ENCODE assay signal across 8 cellular contexts in the genomic region with DNA sequence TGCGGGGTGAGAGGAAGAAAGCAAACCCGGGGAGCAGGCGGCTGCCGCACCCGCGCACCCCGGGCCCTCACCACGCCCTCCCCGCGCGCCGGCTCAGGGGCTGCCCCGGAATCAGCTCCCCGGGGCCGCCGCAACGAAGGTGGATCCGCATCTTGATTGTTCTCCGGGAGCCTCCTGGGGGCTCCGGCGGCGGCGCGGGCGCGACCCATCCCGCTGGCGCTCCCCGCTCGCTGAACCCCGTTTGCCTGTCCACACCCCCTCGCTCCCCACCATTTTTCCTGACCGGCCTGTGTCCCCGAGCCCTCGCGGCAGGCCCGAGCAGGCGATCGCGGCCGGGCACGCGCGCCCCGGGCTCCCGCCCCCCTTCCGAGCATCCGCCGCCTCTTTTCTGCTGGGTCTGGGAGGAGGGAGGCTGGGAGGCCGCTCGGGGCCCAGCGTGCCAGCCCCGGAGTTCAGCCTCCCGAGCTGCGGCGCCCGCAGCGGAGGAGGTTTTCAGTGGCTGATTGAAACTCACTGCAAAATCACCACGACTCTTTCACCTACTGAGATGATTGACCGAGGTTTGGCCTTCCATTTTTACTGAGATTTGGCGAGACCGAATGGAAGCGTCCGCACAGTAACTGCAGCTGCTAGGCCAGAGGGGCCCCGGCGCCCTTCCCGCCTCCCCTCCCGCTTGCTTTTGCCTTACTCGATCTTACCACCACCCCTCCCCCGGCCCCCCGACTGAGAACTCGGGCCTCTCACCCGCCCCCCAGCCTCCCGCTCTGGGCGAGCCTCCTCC. TPM values are rescaled to one million over a fixed set of nuclear protein-coding genes. Genes with fewer than 3 reads are reported as not detected.
DNase-seq lines count a peak whose midpoint lies in the region; ATAC-seq and TF ChIP-seq lines count a peak whose summit lies in the region.

No MANE protein-coding gene starts in this region.

- no peak for TF ChIP-seq POLR2A in right lobe of liver (IDR thresholded peaks at IDR 0.05)

- WGBS in iPS DF 6.9 (ENCODE audit: insufficient coverage, insufficient read length) = no CpG with 5 or more reads among the region's 75 CpGs
- 5% methylated on average over 13 of the region's 75 CpGs for WGBS in right lobe of liver (ENCODE audit: insufficient coverage, low coverage, low lambda C conversion rate, missing lambda C conversion rate)

- H3K4me1 ChIP-seq in iPS DF 6.9 (ENCODE audit: control insufficient read depth, insufficient read depth, low read length) (peaks cover 1% of the 10 kb centered on the region; the same call in 1 of the 2 replicates), thoracic aorta (ENCODE audit: control insufficient read depth in 1 of 2, low read depth in 2 of 2) (peaks cover 7 to 26% of the 10 kb centered on the region in 2 donors), right lobe of liver (peaks cover 0 to 18% (median 0%) of the 10 kb centered on the region in 4 donors)

- H3K36me3 ChIP-seq in iPS DF 6.9 (ENCODE audit: control insufficient read depth, insufficient read depth, low read length) = no peaks in the 10 kb centered on the region
- no peaks in the 10 kb centered on the region for H3K36me3 ChIP-seq in thoracic aorta
- no peaks in the 10 kb centered on the region for H3K36me3 ChIP-seq in right lobe of liver

- H3K9me3 ChIP-seq in iPS DF 6.9 (ENCODE audit: control insufficient read depth, insufficient read depth, low read length) = no peaks in the 10 kb centered on the region
- no peaks in the 10 kb centered on the region for H3K9me3 ChIP-seq in thoracic aorta
- H3K9me3 ChIP-seq in right lobe of liver = no peaks in the 10 kb centered on the region

- no peak for ATAC-seq in thoracic aorta (ENCODE audit: insufficient number of reproducible peaks, low FRiP score, low read depth)
- ATAC-seq in HG02970 (IDR thresholded peaks at IDR 0.05; ENCODE audit: low FRiP score, unreplicated experiment) = no peak
- no peak for ATAC-seq in right lobe of liver

- H3K4me3 ChIP-seq in iPS DF 6.9 (ENCODE audit: low read length) (peak overlapping the region; percentile 84; the same call in 1 of the 2 replicates), thoracic aorta (peak overlapping the region; percentile 42), right lobe of liver (peak overlapping the region in 1 of 3 donors; percentile 2)

- no peaks in the 10 kb centered on the region for H3K27me3 ChIP-seq in iPS DF 6.9 (ENCODE audit: control insufficient read depth, insufficient read depth, low read length)
- H3K27me3 ChIP-seq in thoracic aorta (replicated peaks; ENCODE audit: insufficient read depth) = peaks cover 9% of the 10 kb centered on the region
- peaks cover 0 to 26% of the 10 kb centered on the region in 2 donors for H3K27me3 ChIP-seq in right lobe of liver

- H3K27ac ChIP-seq in iPS DF 6.9 (ENCODE audit: low read length) (no peak overlapping the region), thoracic aorta (no peak overlapping the region), right lobe of liver (no peak overlapping the region)

- DNase-seq in NCI-H187 (lab: John Stamatoyannopoulos, UW) = peak; percentile 53 to 69
- no peak for DNase-seq in NCI-H187 treated with DMSO at 0.1 percent for 48 hours (lab: John Stamatoyannopoulos, UW)
- DNase-seq in SHP77 treated with DMSO at 0.1 percent for 48 hours (lab: John Stamatoyannopoulos, UW) = peak; percentile 32
- DNase-seq in iPS DF 6.9 (ENCODE audit: low read depth, low spot score) = no peak
- DNase-seq in thoracic aorta (ENCODE audit: low spot score) = no peak
- no peak for DNase-seq in cerebellum (ENCODE audit: low spot score)
- DNase-seq in right lobe of liver = no peak

- intact Hi-C loops in right lobe of liver (cut with DNase I) = no loop called here

- TF ChIP-seq CTCF in thoracic aorta (IDR thresholded peaks at IDR 0.05) (no peak), right lobe of liver (IDR thresholded peaks at IDR 0.05) (no peak)

RNA-seq across cellular contexts. Expression of gene SOX11, which starts 4.7 kb away (rescaled TPM):
- total RNA-seq in thoracic aorta (not detected), cerebellum (146 TPM), right lobe of liver (not detected)

Comparison
In these comparisons a context has a peak if more than half of its experiments do, and no peak if none do; other contexts are left out.
1. DNase-seq: peak in NCI-H187 (2 of 2) and SHP77 treated with DMSO at 0.1 percent for 48 hours (single experiment); none in NCI-H187 treated with DMSO at 0.1 percent for 48 hours (single experiment), iPS DF 6.9 (single experiment), thoracic aorta (single experiment), cerebellum (single experiment) and right lobe of liver (0 of 3).
2. RNA of gene SOX11, which starts 4.7 kb away (total RNA-seq): 146 TPM in cerebellum (single experiment); not detected in thoracic aorta and not detected in right lobe of liver; every median in the first group is over 100 times any median in the second.